Comparison of ENCODE assay signal across 19 cellular contexts in the genomic region with DNA sequence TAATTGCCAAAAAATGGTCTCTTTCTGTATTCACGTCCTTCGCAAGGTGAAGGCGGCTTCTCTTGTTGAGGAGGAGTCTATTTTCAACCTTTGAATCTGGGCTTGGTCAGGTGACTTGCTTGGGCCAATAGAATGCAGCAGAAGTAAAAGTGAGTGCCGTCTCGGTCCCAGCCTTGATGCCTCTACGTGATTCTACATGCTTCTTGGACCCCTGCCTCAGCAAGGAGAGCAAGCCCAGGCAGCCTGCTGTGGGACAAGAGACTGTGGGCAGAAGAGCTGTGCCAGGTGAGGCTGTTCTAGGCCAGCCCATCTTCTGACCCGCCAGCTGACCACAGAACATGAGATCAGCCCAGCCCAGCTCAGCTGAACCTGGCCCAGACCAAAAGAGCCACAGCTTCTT. TPM values are rescaled to one million over a fixed set of nuclear protein-coding genes. Genes with fewer than 3 reads are reported as not detected.
"Had no signal": no experiment of that assay in that cellular context is flagged by ENCODE, and none has a peak within 500 bp of the region (broad histone marks: within the 10 kb centered on the region; RNA-seq: fewer than 3 reads in every experiment).

No MANE protein-coding gene starts in this region.

- H3K36me3 ChIP-seq: cardiac muscle cell, pancreas, upper lobe of right lung had no signal

- H3K27me3 ChIP-seq: pancreas, upper lobe of right lung had no signal

- ATAC-seq: activated naive CD4-positive, alpha-beta T cell treated with anti-CD3 and anti-CD28 coated beads, Interleukin-2, amount 50 U/mL, for 72 hours; activated T-cell treated with anti-CD3 and anti-CD28 coated beads, Interleukin-2, amount 50 U/mL, for 72 hours; left ventricle myocardium superior; mucosa of descending colon; naive thymus-derived CD4-positive, alpha-beta T cell; pancreas; stimulated activated naive B cell treated with anti-CD40 and anti-IgM and Interleukin-4, amounts not matched to agents 10 μg/mL and 1 μg/mL and 100 μg/mL, for 72 hours; T-helper 17 cell; upper lobe of right lung had no signal

- DNase-seq: activated CD4-positive, alpha-beta T cell treated with anti-CD3 and anti-CD28 coated beads, Interleukin-2, amount 50 U/mL, for 4 hours; activated effector memory CD4-positive, alpha-beta T cell treated with anti-CD3 and anti-CD28 coated beads, Interleukin-2, amount 50 U/mL, for 16 hours; activated T-cell treated with anti-CD3 and anti-CD28 coated beads, Interleukin-2, amount 50 U/mL, for 72 hours; dermis blood vessel endothelial cell; effector memory CD4-positive, alpha-beta T cell; foreskin melanocyte; head of caudate nucleus; left ventricle myocardium superior; mucosa of descending colon; naive thymus-derived CD4-positive, alpha-beta T cell; pancreas; stimulated activated naive B cell treated with anti-CD40 and anti-IgM and Interleukin-4, amounts not matched to agents 10 μg/mL and 1 μg/mL and 100 μg/mL, for 72 hours; T-helper 17 cell; upper lobe of right lung had no signal

- H3K9me3 ChIP-seq: pancreas had no signal

- H3K4me1 ChIP-seq: pancreas, upper lobe of right lung had no signal

- H3K4me3 ChIP-seq: cardiac muscle cell, mucosa of descending colon, pancreas, upper lobe of right lung had no signal

- H3K27ac ChIP-seq: cardiac muscle cell, pancreas, upper lobe of right lung, VCaP had no signal

- FAIRE-seq: pancreas had no signal

RNA-seq across cellular contexts. Expression of gene CCDC63, which starts 39.1 kb away (rescaled TPM):
- total RNA-seq: activated CD8-positive, alpha-beta memory T cell treated with anti-CD3 and anti-CD28 coated beads for 36 hours; activated naive CD4-positive, alpha-beta T cell treated with anti-CD3 and anti-CD28 coated beads, Interleukin-2, amount 50 U/mL, for 72 hours; cardiac muscle cell; dermis blood vessel endothelial cell; fibroblast of lung; left ventricle myocardium superior; mucosa of descending colon; naive thymus-derived CD4-positive, alpha-beta T cell; pancreas; T-helper 17 cell; upper lobe of right lung had no signal
- polyA plus RNA-seq: fibroblast of lung; naive thymus-derived CD4-positive, alpha-beta T cell; pancreas had no signal
